ENCODE assay signal across 1 cellular context in genomic region chr7:30697716-30698460, GRCh38.
TF ChIP-seq lines count a peak whose summit lies in the region.

No MANE protein-coding gene starts in this region.

TF ChIP-seq in WTC11, 78 proteins besides CTCF, POLR2A, EP300 and RAD21 (continued from another document):
- TF ChIP-seq, protein P1, sequence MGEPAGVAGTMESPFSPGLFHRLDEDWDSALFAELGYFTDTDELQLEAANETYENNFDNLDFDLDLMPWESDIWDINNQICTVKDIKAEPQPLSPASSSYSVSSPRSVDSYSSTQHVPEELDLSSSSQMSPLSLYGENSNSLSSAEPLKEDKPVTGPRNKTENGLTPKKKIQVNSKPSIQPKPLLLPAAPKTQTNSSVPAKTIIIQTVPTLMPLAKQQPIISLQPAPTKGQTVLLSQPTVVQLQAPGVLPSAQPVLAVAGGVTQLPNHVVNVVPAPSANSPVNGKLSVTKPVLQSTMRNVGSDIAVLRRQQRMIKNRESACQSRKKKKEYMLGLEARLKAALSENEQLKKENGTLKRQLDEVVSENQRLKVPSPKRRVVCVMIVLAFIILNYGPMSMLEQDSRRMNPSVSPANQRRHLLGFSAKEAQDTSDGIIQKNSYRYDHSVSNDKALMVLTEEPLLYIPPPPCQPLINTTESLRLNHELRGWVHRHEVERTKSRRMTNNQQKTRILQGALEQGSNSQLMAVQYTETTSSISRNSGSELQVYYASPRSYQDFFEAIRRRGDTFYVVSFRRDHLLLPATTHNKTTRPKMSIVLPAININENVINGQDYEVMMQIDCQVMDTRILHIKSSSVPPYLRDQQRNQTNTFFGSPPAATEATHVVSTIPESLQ (CRISPR knock-in tag; IDR thresholded peaks at IDR 0.05): no peak
TF ChIP-seq in WTC11: peak in this region for 0.
